Comparison of ENCODE assay signal across 8 cellular contexts in genomic region chr3:76585794-76586392, GRCh38.
DNase-seq lines count a peak whose midpoint lies in the region; ATAC-seq and TF ChIP-seq lines count a peak whose summit lies in the region.

No MANE protein-coding gene starts in this region.

- no peak overlapping the region for H3K4me3 ChIP-seq in BJ (ENCODE audit: low read depth, low read length)
- no peak overlapping the region for H3K4me3 ChIP-seq in HCT116 (replicated peaks in 1 of 2; ENCODE audit: low read depth in 1 of 2, low read length in 2 of 2)
- H3K4me3 ChIP-seq in left lung, result no peak overlapping the region

- H3K27me3 ChIP-seq in BJ (ENCODE audit: control insufficient read depth, insufficient read depth, low read length) (no peaks in the 10 kb centered on the region), HCT116 (ENCODE audit: insufficient read depth, low read length) (no peaks in the 10 kb centered on the region), left lung (no peaks in the 10 kb centered on the region)

- H3K9me3 Mint-ChIP-seq in WTC11, result peaks cover 16% of the 10 kb centered on the region
- H3K9me3 Mint-ChIP-seq in natural killer cell, result peaks cover 10% of the 10 kb centered on the region in 2 donors

- RAD21 ChIA-PET in HCT116 (lab: Charles Lee; ENCODE audit: low non-redundant PET in 1 of 2, low total read pairs in 2 of 2, uncharacterized antibody in 2 of 2, unreplicated experiment in 2 of 2), result no interaction called here

- BruUV-seq in HCT116 (replicated peaks; lab: Mats Ljungman, UMichigan), result no TSS peak

- no peaks in the 10 kb centered on the region for H3K27me3 Mint-ChIP-seq in WTC11 (ENCODE audit: low read depth)
- no peaks in the 10 kb centered on the region for H3K27me3 Mint-ChIP-seq in natural killer cell (ENCODE audit: low read depth in 2 of 2)

- no peak overlapping the region for H3K4me2 ChIP-seq in HCT116 (ENCODE audit: low read length)

- POLR2A ChIA-PET in BJ (lab: Charles Lee) (no interaction called here), HCT116 (lab: Charles Lee) (no interaction called here), WTC11 (lab: Charles Lee) (no interaction called here)

- ATAC-seq in HCT116 (no peak), WTC11 (no peak; the same call in 1 of the 2 replicates), left lung (peak; percentile 66), HG02571 (IDR thresholded peaks at IDR 0.05; ENCODE audit: unreplicated experiment) (no peak), GM18909 (IDR thresholded peaks at IDR 0.05; ENCODE audit: poor library complexity, unreplicated experiment) (no peak), natural killer cell (no peak)

- H3K4me3 Mint-ChIP-seq in WTC11, result no peak overlapping the region
- no peak overlapping the region for H3K4me3 Mint-ChIP-seq in natural killer cell

- TF ChIP-seq POLR2A in HCT116 (IDR thresholded peaks at IDR 0.05; ENCODE audit: borderline replicate concordance, extremely low read depth, insufficient read depth, insufficient read length), result no peak

- no peaks in the 10 kb centered on the region for H3K79me2 ChIP-seq in HCT116 (ENCODE audit: insufficient read depth, low read length)

- TF ChIP-seq CTCF in BJ (IDR thresholded peaks at IDR 0.05; ENCODE audit: insufficient read depth, low read depth, low read length) (peak; percentile 54), HCT116 (IDR thresholded peaks at IDR 0.05 in 2 of 3, conservative IDR thresholded peaks at IDR 0.05 in 1 of 3; ENCODE audit: borderline replicate concordance in 1 of 3, insufficient read depth in 1 of 3, low read depth in 2 of 3, low read length in 2 of 3) (peak in 2 of 3 experiments; percentile 37 to 49; a peak in 3 of 6 replicates), WTC11 (IDR thresholded peaks at IDR 0.05) (peak; percentile 42; the same call in 1 of the 2 replicates), left lung (IDR thresholded peaks at IDR 0.05) (peak; percentile 32 to 61), natural killer cell (IDR thresholded peaks at IDR 0.05) (no peak)

- H3K9ac ChIP-seq in HCT116 (ENCODE audit: low read length), result no peak overlapping the region

- no peak overlapping the region for H3K27ac ChIP-seq in HCT116 (ENCODE audit: low read depth, low read length)
- H3K27ac ChIP-seq in left lung, result no peak overlapping the region

- H3K4me1 Mint-ChIP-seq in WTC11 (0 out of 2 replicates have a peak, but pooled peaks cover 2% of the 10 kb centered on the region), natural killer cell (no peaks in the 10 kb centered on the region)

- intact Hi-C loops in HCT116 (cut with micrococcal nuclease) (no loop called here), left lung (cut with DNase I) (no loop called here), natural killer cell (cut with micrococcal nuclease) (no loop called here)

- CTCF ChIA-PET in BJ (lab: Yijun Ruan, JAX) (interaction anchor here (1.0 to 1.2 kb wide), 2 partner anchors 13 to 60 kb away, joined by 3 read pairs; no protein-coding TSS in a partner anchor), HCT116 (lab: Charles Lee) (no interaction called here), WTC11 (lab: Charles Lee) (interaction anchor here (0.6 to 2.3 kb wide), 19 partner anchors 8 to 534 kb away, joined by 3 to 11 read pairs (median 4); no protein-coding TSS in a partner anchor)

- H3K36me3 Mint-ChIP-seq in WTC11 (peaks cover 4% of the 10 kb centered on the region; the same call in 1 of the 2 replicates), natural killer cell (no peaks in the 10 kb centered on the region)

- peaks cover 0 to 12% of the 10 kb centered on the region in 2 experiments; a peak in 2 of 4 replicates for H3K9me3 ChIP-seq in HCT116 (ENCODE audit: control insufficient read depth in 1 of 2, insufficient read depth in 1 of 2, low read depth in 1 of 2, low read length in 2 of 2)
- no peaks in the 10 kb centered on the region for H3K9me3 ChIP-seq in left lung

- no peak overlapping the region for H3K27ac Mint-ChIP-seq in WTC11
- no peak overlapping the region for H3K27ac Mint-ChIP-seq in natural killer cell

- TF ChIP-seq RAD21 in HCT116 (IDR thresholded peaks at IDR 0.05; ENCODE audit: low read depth), result no peak

- no peaks in the 10 kb centered on the region for H3K36me3 ChIP-seq in BJ (ENCODE audit: control insufficient read depth, insufficient read depth, low read length)
- H3K36me3 ChIP-seq in HCT116 (ENCODE audit: control insufficient read depth in 1 of 2, insufficient read depth in 2 of 2, low read length in 2 of 2), result no peaks in the 10 kb centered on the region
- H3K36me3 ChIP-seq in left lung, result no peaks in the 10 kb centered on the region

- no peaks in the 10 kb centered on the region for H4K20me1 ChIP-seq in HCT116 (ENCODE audit: insufficient read depth)

- H3K4me1 ChIP-seq in HCT116 (ENCODE audit: control insufficient read depth in 1 of 2, insufficient read depth in 2 of 2, low read length in 2 of 2), result no peaks in the 10 kb centered on the region
- H3K4me1 ChIP-seq in left lung, result no peaks in the 10 kb centered on the region

- DNase-seq in BJ (ENCODE audit: low read depth) (no peak), HCT116 (ENCODE audit: low read depth, low spot score) (no peak), WTC11 (ENCODE audit: low spot score) (no peak), left lung (no peak), natural killer cell (no peak)
- no peak for DNase-seq in stimulated activated CD4-positive, alpha-beta T cell treated with anti-CD3 and anti-CD28 coated beads, Interleukin-1b, Interleukin-23, amount 100 ng/mL, for 48 hours

- no peak overlapping the region for H2AFZ ChIP-seq in HCT116 (ENCODE audit: low read depth, low read length, poor library complexity, severe bottlenecking)

- no peaks in the 10 kb centered on the region for H3K9me2 ChIP-seq in HCT116 (ENCODE audit: insufficient read depth)

TF ChIP-seq in HCT116, 20 proteins besides CTCF, POLR2A, EP300 and RAD21:
- TF ChIP-seq SRF (IDR thresholded peaks at IDR 0.05; ENCODE audit: low read depth), result no peak
- TF ChIP-seq TCF7L2 (IDR thresholded peaks at IDR 0.05; ENCODE audit: borderline replicate concordance, extremely low read depth, insufficient read depth, insufficient read length), result no peak
- no peak for TF ChIP-seq SP1 (IDR thresholded peaks at IDR 0.05; ENCODE audit: low read depth)
- no peak for TF ChIP-seq SIN3A (IDR thresholded peaks at IDR 0.05; ENCODE audit: low read depth)
- TF ChIP-seq EZH2 (IDR thresholded peaks at IDR 0.05), result no peak
- no peak for TF ChIP-seq JUND (IDR thresholded peaks at IDR 0.05)
- no peak for TF ChIP-seq ELF1 (IDR thresholded peaks at IDR 0.05; ENCODE audit: borderline replicate concordance, low read depth)
- TF ChIP-seq ZNF274 (IDR thresholded peaks at IDR 0.05; ENCODE audit: low read depth, low read length), result no peak

TF ChIP-seq in WTC11, 78 proteins besides CTCF, POLR2A, EP300 and RAD21 (continues in another document):
- TF ChIP-seq ZNF232 (CRISPR knock-in tag; IDR thresholded peaks at IDR 0.05), result no peak
- TF ChIP-seq NR3C1 (CRISPR knock-in tag; conservative IDR thresholded peaks at IDR 0.05; ENCODE audit: low read depth), result no peak
- TF ChIP-seq, protein P1, sequence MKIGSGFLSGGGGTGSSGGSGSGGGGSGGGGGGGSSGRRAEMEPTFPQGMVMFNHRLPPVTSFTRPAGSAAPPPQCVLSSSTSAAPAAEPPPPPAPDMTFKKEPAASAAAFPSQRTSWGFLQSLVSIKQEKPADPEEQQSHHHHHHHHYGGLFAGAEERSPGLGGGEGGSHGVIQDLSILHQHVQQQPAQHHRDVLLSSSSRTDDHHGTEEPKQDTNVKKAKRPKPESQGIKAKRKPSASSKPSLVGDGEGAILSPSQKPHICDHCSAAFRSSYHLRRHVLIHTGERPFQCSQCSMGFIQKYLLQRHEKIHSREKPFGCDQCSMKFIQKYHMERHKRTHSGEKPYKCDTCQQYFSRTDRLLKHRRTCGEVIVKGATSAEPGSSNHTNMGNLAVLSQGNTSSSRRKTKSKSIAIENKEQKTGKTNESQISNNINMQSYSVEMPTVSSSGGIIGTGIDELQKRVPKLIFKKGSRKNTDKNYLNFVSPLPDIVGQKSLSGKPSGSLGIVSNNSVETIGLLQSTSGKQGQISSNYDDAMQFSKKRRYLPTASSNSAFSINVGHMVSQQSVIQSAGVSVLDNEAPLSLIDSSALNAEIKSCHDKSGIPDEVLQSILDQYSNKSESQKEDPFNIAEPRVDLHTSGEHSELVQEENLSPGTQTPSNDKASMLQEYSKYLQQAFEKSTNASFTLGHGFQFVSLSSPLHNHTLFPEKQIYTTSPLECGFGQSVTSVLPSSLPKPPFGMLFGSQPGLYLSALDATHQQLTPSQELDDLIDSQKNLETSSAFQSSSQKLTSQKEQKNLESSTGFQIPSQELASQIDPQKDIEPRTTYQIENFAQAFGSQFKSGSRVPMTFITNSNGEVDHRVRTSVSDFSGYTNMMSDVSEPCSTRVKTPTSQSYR (CRISPR knock-in tag; IDR thresholded peaks at IDR 0.05), result no peak
- TF ChIP-seq GRHL2 (CRISPR knock-in tag; IDR thresholded peaks at IDR 0.05; ENCODE audit: insufficient replicate concordance, severe bottlenecking), result no peak
- no peak for TF ChIP-seq E2F1 (CRISPR knock-in tag; IDR thresholded peaks at IDR 0.05)
- no peak for TF ChIP-seq TEAD1 (CRISPR knock-in tag; IDR thresholded peaks at IDR 0.05)
- TF ChIP-seq EMX1 (CRISPR knock-in tag; IDR thresholded peaks at IDR 0.05), result no peak
- no peak for TF ChIP-seq FOXJ3 (CRISPR knock-in tag; IDR thresholded peaks at IDR 0.05; ENCODE audit: borderline replicate concordance)
- TF ChIP-seq TEAD4 (CRISPR knock-in tag; IDR thresholded peaks at IDR 0.05), result no peak
- TF ChIP-seq E2F4 (CRISPR knock-in tag; IDR thresholded peaks at IDR 0.05; ENCODE audit: borderline replicate concordance, low read depth), result no peak
- no peak for TF ChIP-seq ZNF219 (CRISPR knock-in tag; IDR thresholded peaks at IDR 0.05; ENCODE audit: borderline replicate concordance)
- TF ChIP-seq CREM (CRISPR knock-in tag; IDR thresholded peaks at IDR 0.05), result no peak
- TF ChIP-seq ZNF416 (CRISPR knock-in tag; IDR thresholded peaks at IDR 0.05), result no peak
